Comparison of ENCODE assay signal across 21 cellular contexts in genomic region chr16:73847090-73847489, GRCh38.
"Had no signal": no experiment of that assay in that cellular context is flagged by ENCODE, and none has a peak within 500 bp of the region (broad histone marks: within the 10 kb centered on the region; RNA-seq: fewer than 3 reads in every experiment).

No MANE protein-coding gene starts in this region.

- H3K27ac ChIP-seq: colonic mucosa, epithelial cell of prostate, gastroesophageal sphincter, vagina had no signal

- DNase-seq: activated B cell treated with CpG ODN at 0.5 μM for 24 hours; activated CD4-positive, alpha-beta T cell treated with anti-CD3 and anti-CD28 coated beads for 36 hours; activated CD4-positive, alpha-beta T cell treated with anti-CD3 and anti-CD28 coated beads, Interleukin-2, amount 50 U/mL, for 4 hours; activated CD8-positive, alpha-beta memory T cell treated with anti-CD3 and anti-CD28 coated beads for 24 hours; activated CD8-positive, alpha-beta memory T cell treated with anti-CD3 and anti-CD28 coated beads, Interleukin-2, amount 50 U/mL, for 48 hours; activated naive CD4-positive, alpha-beta T cell treated with anti-CD3 and anti-CD28 coated beads, Interleukin-2, amount 10 ng/mL, durations not matched to agents 7 days and 5 days; activated T-cell treated with anti-CD3 and anti-CD28 coated beads, Interleukin-2, amount 50 U/mL, for 4 hours; colonic mucosa; kidney; natural killer cell; stimulated activated CD4-positive, alpha-beta T cell treated with anti-CD3 and anti-CD28 coated beads, Interleukin-2, amount 100 ng/mL, for 48 hours; stimulated activated CD8-positive, alpha-beta memory T cell treated with anti-CD3 and anti-CD28 coated beads, Interleukin-4, amount 100 ng/mL, for 48 hours; stimulated activated naive B cell treated with anti-CD40 and anti-IgM and Interleukin-4, amounts not matched to agents 10 μg/mL and 1 μg/mL and 100 μg/mL, for 72 hours; T-helper 9 cell had no signal

- H3K9me3 ChIP-seq: colonic mucosa, gastroesophageal sphincter, vagina had no signal

- H3K4me1 Mint-ChIP-seq: activated B cell treated with CpG ODN at 0.5 μM for 24 hours; activated CD4-positive, alpha-beta T cell treated with anti-CD3 and anti-CD28 coated beads for 36 hours; activated naive CD4-positive, alpha-beta T cell treated with anti-CD3 and anti-CD28 coated beads, Interleukin-2, amount 10 ng/mL, durations not matched to agents 7 days and 5 days; natural killer cell; stimulated activated naive B cell treated with anti-CD40 and anti-IgM and Interleukin-4, amounts not matched to agents 10 μg/mL and 1 μg/mL and 100 μg/mL, for 72 hours had no signal

- H3K27me3 ChIP-seq: colonic mucosa, gastroesophageal sphincter, vagina had no signal

- H3K4me3 Mint-ChIP-seq: activated B cell treated with CpG ODN at 0.5 μM for 24 hours; activated CD4-positive, alpha-beta T cell treated with anti-CD3 and anti-CD28 coated beads for 36 hours; activated naive CD4-positive, alpha-beta T cell treated with anti-CD3 and anti-CD28 coated beads, Interleukin-2, amount 10 ng/mL, durations not matched to agents 7 days and 5 days; activated T-cell treated with anti-CD3 and anti-CD28 coated beads, Interleukin-2, amount 50 U/mL, for 4 hours; natural killer cell; stimulated activated naive B cell treated with anti-CD40 and anti-IgM and Interleukin-4, amounts not matched to agents 10 μg/mL and 1 μg/mL and 100 μg/mL, for 72 hours; type B pancreatic cell had no signal

- H3K36me3 Mint-ChIP-seq: activated naive CD4-positive, alpha-beta T cell treated with anti-CD3 and anti-CD28 coated beads, Interleukin-2, amount 10 ng/mL, durations not matched to agents 7 days and 5 days; natural killer cell; stimulated activated naive B cell treated with anti-CD40 and anti-IgM and Interleukin-4, amounts not matched to agents 10 μg/mL and 1 μg/mL and 100 μg/mL, for 72 hours; type B pancreatic cell had no signal

- ATAC-seq: activated CD4-positive, alpha-beta T cell treated with anti-CD3 and anti-CD28 coated beads for 36 hours; activated T-cell treated with anti-CD3 and anti-CD28 coated beads, Interleukin-2, amount 50 U/mL, for 4 hours; gastroesophageal sphincter; left lobe of liver; natural killer cell; stimulated activated naive B cell treated with anti-CD40 and anti-IgM and Interleukin-4, amounts not matched to agents 10 μg/mL and 1 μg/mL and 100 μg/mL, for 72 hours had no signal

- H3K27me3 Mint-ChIP-seq: activated B cell treated with CpG ODN at 0.5 μM for 24 hours; activated CD4-positive, alpha-beta T cell treated with anti-CD3 and anti-CD28 coated beads for 36 hours; activated naive CD4-positive, alpha-beta T cell treated with anti-CD3 and anti-CD28 coated beads, Interleukin-2, amount 10 ng/mL, durations not matched to agents 7 days and 5 days; stimulated activated naive B cell treated with anti-CD40 and anti-IgM and Interleukin-4, amounts not matched to agents 10 μg/mL and 1 μg/mL and 100 μg/mL, for 72 hours; type B pancreatic cell had no signal

- H3K27ac Mint-ChIP-seq: activated B cell treated with CpG ODN at 0.5 μM for 24 hours; activated CD4-positive, alpha-beta T cell treated with anti-CD3 and anti-CD28 coated beads for 36 hours; activated naive CD4-positive, alpha-beta T cell treated with anti-CD3 and anti-CD28 coated beads, Interleukin-2, amount 10 ng/mL, durations not matched to agents 7 days and 5 days; activated T-helper 2 cell treated with anti-CD3 and anti-CD28 coated beads, Interferon-gamma antibody, Interleukin-2, Interleukin-4, amounts not matched to agents 10 μg/mL and 5 μg/mL and 100 μg/mL, durations not matched to agents 14 hours and 24 hours and 36 hours; natural killer cell; progenitor cell of endocrine pancreas; stimulated activated naive B cell treated with anti-CD40 and anti-IgM and Interleukin-4, amounts not matched to agents 10 μg/mL and 1 μg/mL and 100 μg/mL, for 72 hours; type B pancreatic cell had no signal

- H3K4me3 ChIP-seq: colonic mucosa, gastroesophageal sphincter, vagina had no signal

- H3K4me1 ChIP-seq: colonic mucosa, gastroesophageal sphincter, vagina had no signal

- H3K9me3 Mint-ChIP-seq: activated B cell treated with CpG ODN at 0.5 μM for 24 hours; activated naive CD4-positive, alpha-beta T cell treated with anti-CD3 and anti-CD28 coated beads, Interleukin-2, amount 10 ng/mL, durations not matched to agents 7 days and 5 days; activated T-helper 2 cell treated with anti-CD3 and anti-CD28 coated beads, Interferon-gamma antibody, Interleukin-2, Interleukin-4, amounts not matched to agents 10 μg/mL and 5 μg/mL and 100 μg/mL, durations not matched to agents 14 hours and 24 hours and 36 hours had no signal

- H3K36me3 ChIP-seq: colonic mucosa, gastroesophageal sphincter, vagina had no signal
